1 cellular context compared by ENCODE assay signal in the genomic region with DNA sequence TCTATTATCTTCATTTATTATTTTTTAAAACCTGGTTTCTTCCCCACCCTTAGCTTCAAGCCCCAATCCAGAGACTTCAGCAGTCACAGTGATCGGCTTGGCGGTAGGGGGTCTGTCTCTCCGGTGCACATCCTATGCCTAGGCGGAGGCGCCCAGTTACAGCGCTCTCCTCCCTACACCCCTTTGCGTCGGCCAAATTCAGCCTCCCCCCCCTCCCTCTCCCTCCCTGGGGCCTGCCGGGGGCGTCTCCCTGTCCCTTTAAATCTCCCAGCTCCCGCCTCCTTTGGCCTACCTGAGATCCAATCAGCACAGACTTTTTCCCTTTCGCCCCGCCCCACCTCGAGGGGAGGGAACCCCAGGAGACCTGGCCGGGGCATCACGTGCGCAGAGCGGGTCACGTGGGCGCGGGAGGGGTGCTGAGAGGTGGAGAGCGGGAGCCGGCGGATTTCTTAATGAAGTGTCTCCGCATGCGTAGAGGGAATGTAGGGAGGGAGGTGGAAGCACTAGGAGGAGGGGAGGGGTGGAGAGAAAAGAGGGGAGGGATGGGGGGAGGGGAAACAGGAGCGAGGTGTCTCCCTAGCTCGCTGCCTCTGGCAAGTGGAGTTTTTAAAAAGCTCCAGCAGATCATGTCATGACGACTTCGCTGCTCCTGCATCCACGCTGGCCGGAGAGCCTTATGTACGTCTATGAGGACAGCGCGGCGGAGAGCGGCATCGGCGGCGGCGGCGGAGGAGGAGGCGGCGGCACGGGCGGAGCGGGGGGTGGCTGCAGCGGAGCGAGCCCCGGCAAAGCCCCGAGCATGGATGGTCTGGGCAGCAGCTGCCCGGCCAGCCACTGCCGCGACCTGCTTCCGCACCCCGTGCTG.
A peak's percentile ranks its signal among the peaks of the same experiment; 100 is the strongest.
TF ChIP-seq lines count a peak whose summit lies in the region.

A gene with protein sequence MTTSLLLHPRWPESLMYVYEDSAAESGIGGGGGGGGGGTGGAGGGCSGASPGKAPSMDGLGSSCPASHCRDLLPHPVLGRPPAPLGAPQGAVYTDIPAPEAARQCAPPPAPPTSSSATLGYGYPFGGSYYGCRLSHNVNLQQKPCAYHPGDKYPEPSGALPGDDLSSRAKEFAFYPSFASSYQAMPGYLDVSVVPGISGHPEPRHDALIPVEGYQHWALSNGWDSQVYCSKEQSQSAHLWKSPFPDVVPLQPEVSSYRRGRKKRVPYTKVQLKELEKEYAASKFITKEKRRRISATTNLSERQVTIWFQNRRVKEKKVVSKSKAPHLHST (plus strand): TSS at position 556 of the 865 bp plus-strand sequence. CDS start 76 bp downstream, at position 632.

TF ChIP-seq in HEK293, 187 proteins besides CTCF, POLR2A, EP300 and RAD21 (continued from another document and continues in another):
- TF ChIP-seq KLF7 (tag by site-specific recombination; IDR thresholded peaks at IDR 0.05; ENCODE audit: borderline replicate concordance) (peak; percentile 85; the same call in 1 of the 2 replicates), GLI4 (tag by site-specific recombination; IDR thresholded peaks at IDR 0.05) (no peak), ZNF221 (tag by site-specific recombination; IDR thresholded peaks at IDR 0.05; ENCODE audit: borderline replicate concordance) (no peak), ZNF404 (tag by site-specific recombination; IDR thresholded peaks at IDR 0.05) (no peak), ZBTB1 (tag by site-specific recombination; IDR thresholded peaks at IDR 0.05) (no peak), ZNF610 (tag by site-specific recombination; IDR thresholded peaks at IDR 0.05; ENCODE audit: borderline replicate concordance) (peak; percentile 67; the same call in 1 of the 2 replicates), ZNF16 (tag by site-specific recombination; IDR thresholded peaks at IDR 0.05; ENCODE audit: low read depth) (no peak), ZNF623 (tag by site-specific recombination; IDR thresholded peaks at IDR 0.05) (no peak), ZNF544 (tag by site-specific recombination; IDR thresholded peaks at IDR 0.05) (no peak), ZSCAN23 (tag by site-specific recombination; IDR thresholded peaks at IDR 0.05) (no peak), OVOL3 (tag by site-specific recombination; IDR thresholded peaks at IDR 0.05) (no peak), ZNF23 (tag by site-specific recombination; IDR thresholded peaks at IDR 0.05; ENCODE audit: borderline replicate concordance) (no peak), ZNF2 (tag by site-specific recombination; IDR thresholded peaks at IDR 0.05) (no peak; the same call in 1 of the 2 replicates), ZNF830 (tag by site-specific recombination; IDR thresholded peaks at IDR 0.05; ENCODE audit: low read depth) (no peak), ZNF707 (tag by site-specific recombination; IDR thresholded peaks at IDR 0.05) (no peak), ZNF530 (tag by site-specific recombination; IDR thresholded peaks at IDR 0.05; ENCODE audit: low read depth) (no peak), SP2 (tag by site-specific recombination; IDR thresholded peaks at IDR 0.05) (peak; percentile 97), ZNF664 (tag by site-specific recombination; IDR thresholded peaks at IDR 0.05) (no peak), MYNN (tag by site-specific recombination; IDR thresholded peaks at IDR 0.05; ENCODE audit: borderline replicate concordance) (no peak), ZNF621 (tag by site-specific recombination; IDR thresholded peaks at IDR 0.05) (no peak), WT1 (tag by site-specific recombination; IDR thresholded peaks at IDR 0.05) (peak; percentile 91)
- TF ChIP-seq, protein P1, sequence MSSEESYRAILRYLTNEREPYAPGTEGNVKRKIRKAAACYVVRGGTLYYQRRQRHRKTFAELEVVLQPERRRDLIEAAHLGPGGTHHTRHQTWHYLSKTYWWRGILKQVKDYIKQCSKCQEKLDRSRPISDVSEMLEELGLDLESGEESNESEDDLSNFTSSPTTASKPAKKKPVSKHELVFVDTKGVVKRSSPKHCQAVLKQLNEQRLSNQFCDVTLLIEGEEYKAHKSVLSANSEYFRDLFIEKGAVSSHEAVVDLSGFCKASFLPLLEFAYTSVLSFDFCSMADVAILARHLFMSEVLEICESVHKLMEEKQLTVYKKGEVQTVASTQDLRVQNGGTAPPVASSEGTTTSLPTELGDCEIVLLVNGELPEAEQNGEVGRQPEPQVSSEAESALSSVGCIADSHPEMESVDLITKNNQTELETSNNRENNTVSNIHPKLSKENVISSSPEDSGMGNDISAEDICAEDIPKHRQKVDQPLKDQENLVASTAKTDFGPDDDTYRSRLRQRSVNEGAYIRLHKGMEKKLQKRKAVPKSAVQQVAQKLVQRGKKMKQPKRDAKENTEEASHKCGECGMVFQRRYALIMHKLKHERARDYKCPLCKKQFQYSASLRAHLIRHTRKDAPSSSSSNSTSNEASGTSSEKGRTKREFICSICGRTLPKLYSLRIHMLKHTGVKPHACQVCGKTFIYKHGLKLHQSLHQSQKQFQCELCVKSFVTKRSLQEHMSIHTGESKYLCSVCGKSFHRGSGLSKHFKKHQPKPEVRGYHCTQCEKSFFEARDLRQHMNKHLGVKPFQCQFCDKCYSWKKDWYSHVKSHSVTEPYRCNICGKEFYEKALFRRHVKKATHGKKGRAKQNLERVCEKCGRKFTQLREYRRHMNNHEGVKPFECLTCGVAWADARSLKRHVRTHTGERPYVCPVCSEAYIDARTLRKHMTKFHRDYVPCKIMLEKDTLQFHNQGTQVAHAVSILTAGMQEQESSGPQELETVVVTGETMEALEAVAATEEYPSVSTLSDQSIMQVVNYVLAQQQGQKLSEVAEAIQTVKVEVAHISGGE (tag by site-specific recombination; conservative IDR thresholded peaks at IDR 0.05; ENCODE audit: low read depth) = peak; percentile 60
- TF ChIP-seq, protein P2, sequence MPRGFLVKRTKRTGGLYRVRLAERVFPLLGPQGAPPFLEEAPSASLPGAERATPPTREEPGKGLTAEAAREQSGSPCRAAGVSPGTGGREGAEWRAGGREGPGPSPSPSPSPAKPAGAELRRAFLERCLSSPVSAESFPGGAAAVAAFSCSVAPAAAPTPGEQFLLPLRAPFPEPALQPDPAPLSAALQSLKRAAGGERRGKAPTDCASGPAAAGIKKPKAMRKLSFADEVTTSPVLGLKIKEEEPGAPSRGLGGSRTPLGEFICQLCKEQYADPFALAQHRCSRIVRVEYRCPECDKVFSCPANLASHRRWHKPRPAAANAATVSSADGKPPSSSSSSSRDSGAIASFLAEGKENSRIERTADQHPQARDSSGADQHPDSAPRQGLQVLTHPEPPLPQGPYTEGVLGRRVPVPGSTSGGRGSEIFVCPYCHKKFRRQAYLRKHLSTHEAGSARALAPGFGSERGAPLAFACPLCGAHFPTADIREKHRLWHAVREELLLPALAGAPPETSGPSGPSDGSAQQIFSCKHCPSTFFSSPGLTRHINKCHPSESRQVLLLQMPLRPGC (tag by site-specific recombination; IDR thresholded peaks at IDR 0.05) = no peak
- TF ChIP-seq, protein P3, sequence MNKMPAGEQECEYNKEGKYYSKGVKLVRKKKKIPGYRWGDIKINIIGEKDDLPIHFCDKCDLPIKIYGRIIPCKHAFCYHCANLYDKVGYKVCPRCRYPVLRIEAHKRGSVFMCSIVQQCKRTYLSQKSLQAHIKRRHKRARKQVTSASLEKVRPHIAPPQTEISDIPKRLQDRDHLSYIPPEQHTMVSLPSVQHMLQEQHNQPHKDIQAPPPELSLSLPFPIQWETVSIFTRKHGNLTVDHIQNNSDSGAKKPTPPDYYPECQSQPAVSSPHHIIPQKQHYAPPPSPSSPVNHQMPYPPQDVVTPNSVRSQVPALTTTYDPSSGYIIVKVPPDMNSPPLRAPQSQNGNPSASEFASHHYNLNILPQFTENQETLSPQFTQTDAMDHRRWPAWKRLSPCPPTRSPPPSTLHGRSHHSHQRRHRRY (tag by site-specific recombination; IDR thresholded peaks at IDR 0.05) = no peak
- TF ChIP-seq, protein P4, sequence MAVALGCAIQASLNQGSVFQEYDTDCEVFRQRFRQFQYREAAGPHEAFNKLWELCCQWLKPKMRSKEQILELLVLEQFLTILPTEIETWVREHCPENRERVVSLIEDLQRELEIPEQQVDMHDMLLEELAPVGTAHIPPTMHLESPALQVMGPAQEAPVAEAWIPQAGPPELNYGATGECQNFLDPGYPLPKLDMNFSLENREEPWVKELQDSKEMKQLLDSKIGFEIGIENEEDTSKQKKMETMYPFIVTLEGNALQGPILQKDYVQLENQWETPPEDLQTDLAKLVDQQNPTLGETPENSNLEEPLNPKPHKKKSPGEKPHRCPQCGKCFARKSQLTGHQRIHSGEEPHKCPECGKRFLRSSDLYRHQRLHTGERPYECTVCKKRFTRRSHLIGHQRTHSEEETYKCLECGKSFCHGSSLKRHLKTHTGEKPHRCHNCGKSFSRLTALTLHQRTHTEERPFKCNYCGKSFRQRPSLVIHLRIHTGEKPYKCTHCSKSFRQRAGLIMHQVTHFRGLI (tag by site-specific recombination; IDR thresholded peaks at IDR 0.05) = no peak
- TF ChIP-seq, protein P5, sequence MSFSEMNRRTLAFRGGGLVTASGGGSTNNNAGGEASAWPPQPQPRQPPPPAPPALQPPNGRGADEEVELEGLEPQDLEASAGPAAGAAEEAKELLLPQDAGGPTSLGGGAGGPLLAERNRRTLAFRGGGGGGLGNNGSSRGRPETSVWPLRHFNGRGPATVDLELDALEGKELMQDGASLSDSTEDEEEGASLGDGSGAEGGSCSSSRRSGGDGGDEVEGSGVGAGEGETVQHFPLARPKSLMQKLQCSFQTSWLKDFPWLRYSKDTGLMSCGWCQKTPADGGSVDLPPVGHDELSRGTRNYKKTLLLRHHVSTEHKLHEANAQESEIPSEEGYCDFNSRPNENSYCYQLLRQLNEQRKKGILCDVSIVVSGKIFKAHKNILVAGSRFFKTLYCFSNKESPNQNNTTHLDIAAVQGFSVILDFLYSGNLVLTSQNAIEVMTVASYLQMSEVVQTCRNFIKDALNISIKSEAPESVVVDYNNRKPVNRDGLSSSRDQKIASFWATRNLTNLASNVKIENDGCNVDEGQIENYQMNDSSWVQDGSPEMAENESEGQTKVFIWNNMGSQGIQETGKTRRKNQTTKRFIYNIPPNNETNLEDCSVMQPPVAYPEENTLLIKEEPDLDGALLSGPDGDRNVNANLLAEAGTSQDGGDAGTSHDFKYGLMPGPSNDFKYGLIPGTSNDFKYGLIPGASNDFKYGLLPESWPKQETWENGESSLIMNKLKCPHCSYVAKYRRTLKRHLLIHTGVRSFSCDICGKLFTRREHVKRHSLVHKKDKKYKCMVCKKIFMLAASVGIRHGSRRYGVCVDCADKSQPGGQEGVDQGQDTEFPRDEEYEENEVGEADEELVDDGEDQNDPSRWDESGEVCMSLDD (tag by site-specific recombination; IDR thresholded peaks at IDR 0.05) = 0 out of 2 replicates have a peak, but pooled peaks have one; percentile 57
- TF ChIP-seq, protein P6, sequence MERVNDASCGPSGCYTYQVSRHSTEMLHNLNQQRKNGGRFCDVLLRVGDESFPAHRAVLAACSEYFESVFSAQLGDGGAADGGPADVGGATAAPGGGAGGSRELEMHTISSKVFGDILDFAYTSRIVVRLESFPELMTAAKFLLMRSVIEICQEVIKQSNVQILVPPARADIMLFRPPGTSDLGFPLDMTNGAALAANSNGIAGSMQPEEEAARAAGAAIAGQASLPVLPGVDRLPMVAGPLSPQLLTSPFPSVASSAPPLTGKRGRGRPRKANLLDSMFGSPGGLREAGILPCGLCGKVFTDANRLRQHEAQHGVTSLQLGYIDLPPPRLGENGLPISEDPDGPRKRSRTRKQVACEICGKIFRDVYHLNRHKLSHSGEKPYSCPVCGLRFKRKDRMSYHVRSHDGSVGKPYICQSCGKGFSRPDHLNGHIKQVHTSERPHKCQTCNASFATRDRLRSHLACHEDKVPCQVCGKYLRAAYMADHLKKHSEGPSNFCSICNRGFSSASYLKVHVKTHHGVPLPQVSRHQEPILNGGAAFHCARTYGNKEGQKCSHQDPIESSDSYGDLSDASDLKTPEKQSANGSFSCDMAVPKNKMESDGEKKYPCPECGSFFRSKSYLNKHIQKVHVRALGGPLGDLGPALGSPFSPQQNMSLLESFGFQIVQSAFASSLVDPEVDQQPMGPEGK (tag by site-specific recombination; IDR thresholded peaks at IDR 0.05) = peak; percentile 99
- TF ChIP-seq, protein P7, sequence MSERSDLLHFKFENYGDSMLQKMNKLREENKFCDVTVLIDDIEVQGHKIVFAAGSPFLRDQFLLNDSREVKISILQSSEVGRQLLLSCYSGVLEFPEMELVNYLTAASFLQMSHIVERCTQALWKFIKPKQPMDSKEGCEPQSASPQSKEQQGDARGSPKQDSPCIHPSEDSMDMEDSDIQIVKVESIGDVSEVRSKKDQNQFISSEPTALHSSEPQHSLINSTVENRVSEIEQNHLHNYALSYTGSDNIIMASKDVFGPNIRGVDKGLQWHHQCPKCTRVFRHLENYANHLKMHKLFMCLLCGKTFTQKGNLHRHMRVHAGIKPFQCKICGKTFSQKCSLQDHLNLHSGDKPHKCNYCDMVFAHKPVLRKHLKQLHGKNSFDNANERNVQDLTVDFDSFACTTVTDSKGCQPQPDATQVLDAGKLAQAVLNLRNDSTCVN (tag by site-specific recombination; optimal IDR thresholded peaks at IDR 0.05) = peak; percentile 42
- TF ChIP-seq, protein P8, sequence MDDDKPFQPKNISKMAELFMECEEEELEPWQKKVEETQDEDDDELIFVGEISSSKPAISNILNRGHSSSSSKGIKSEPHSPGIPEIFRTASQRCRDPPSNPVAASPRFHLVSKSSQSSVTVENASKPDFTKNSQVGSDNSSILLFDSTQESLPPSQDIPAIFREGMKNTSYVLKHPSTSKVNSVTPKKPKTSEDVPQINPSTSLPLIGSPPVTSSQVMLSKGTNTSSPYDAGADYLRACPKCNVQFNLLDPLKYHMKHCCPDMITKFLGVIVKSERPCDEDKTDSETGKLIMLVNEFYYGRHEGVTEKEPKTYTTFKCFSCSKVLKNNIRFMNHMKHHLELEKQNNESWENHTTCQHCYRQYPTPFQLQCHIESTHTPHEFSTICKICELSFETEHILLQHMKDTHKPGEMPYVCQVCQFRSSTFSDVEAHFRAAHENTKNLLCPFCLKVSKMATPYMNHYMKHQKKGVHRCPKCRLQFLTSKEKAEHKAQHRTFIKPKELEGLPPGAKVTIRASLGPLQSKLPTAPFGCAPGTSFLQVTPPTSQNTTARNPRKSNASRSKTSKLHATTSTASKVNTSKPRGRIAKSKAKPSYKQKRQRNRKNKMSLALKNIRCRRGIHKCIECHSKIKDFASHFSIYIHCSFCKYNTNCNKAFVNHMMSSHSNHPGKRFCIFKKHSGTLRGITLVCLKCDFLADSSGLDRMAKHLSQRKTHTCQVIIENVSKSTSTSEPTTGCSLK (tag by site-specific recombination; IDR thresholded peaks at IDR 0.05) = no peak
- TF ChIP-seq, protein P9, sequence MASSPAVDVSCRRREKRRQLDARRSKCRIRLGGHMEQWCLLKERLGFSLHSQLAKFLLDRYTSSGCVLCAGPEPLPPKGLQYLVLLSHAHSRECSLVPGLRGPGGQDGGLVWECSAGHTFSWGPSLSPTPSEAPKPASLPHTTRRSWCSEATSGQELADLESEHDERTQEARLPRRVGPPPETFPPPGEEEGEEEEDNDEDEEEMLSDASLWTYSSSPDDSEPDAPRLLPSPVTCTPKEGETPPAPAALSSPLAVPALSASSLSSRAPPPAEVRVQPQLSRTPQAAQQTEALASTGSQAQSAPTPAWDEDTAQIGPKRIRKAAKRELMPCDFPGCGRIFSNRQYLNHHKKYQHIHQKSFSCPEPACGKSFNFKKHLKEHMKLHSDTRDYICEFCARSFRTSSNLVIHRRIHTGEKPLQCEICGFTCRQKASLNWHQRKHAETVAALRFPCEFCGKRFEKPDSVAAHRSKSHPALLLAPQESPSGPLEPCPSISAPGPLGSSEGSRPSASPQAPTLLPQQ (tag by site-specific recombination; IDR thresholded peaks at IDR 0.05) = peak; percentile 72
